8 cellular contexts compared by ENCODE assay signal in the genomic region with DNA sequence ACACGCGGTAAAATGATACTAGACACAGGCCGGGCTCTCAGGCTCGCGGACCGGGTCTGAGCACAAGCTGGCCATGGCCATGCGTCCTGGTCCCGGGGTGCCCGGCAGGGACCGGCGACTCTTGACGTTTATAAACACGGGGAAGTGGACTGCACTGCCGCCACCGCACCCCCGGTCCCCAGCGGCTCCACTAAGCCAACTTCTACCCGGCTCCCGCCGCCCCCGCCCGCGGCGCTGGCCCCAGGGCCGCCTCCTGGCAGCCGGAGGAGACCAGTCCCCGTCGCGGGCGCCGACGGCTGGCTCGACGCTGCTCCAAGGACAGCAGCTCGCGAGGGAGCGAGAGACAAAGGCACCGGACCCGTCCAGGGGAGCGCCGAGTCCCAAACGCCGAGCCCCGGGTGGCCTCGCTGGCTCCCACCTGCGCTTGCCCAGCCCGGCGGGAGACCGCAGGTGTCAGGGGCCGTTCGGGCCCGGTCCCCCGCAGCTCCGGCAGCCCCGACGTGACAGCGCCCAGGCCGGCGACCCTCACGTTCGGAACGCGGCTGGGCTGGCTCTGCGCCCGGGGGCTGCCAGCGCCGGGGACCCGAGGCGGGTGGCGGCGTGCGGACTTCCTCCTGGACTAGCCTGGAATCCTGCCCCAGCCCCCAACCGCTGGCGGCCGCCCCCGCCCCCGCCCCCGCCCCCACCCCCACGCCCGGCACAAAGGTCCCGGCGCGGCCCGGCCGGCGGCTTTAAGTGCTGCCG.
DNase-seq lines count a peak whose midpoint lies in the region; ATAC-seq and TF ChIP-seq lines count a peak whose summit lies in the region.

No MANE protein-coding gene starts in this region.

- no peak for TF ChIP-seq CTCF in RWPE2 (IDR thresholded peaks at IDR 0.05; ENCODE audit: poor library complexity, severe bottlenecking)

- peak overlapping the region; percentile 83 for H3K4me3 ChIP-seq in RWPE2 (ENCODE audit: severe bottlenecking)
- peak overlapping the region; percentile 41 for H3K4me3 ChIP-seq in iPS-15b (ENCODE audit: low read depth, low read length)
- peak overlapping the region; percentile 87 for H3K4me3 ChIP-seq in skeletal muscle cell (ENCODE audit: low read depth, low read length)

- H3K36me3 ChIP-seq in RWPE2 (ENCODE audit: low read depth) (peaks cover 48% of the 10 kb centered on the region), iPS-15b (ENCODE audit: control insufficient read depth, insufficient read depth, low read length) (no peaks in the 10 kb centered on the region)

- H3K9me3 ChIP-seq in RWPE2 (ENCODE audit: severe bottlenecking) (no peaks in the 10 kb centered on the region), iPS-15b (ENCODE audit: control insufficient read depth, insufficient read depth, low read length) (no peaks in the 10 kb centered on the region)

- H3K27me3 ChIP-seq in RWPE2 (ENCODE audit: insufficient read depth, poor library complexity, severe bottlenecking) (no peaks in the 10 kb centered on the region), iPS-15b (ENCODE audit: control insufficient read depth, insufficient read depth, low read length) (no peaks in the 10 kb centered on the region)

- ATAC-seq in HG02943 (IDR thresholded peaks at IDR 0.05; ENCODE audit: low read depth, unreplicated experiment) (peak; percentile 27), RWPE2 (ENCODE audit: low read depth) (no peak)

- H3K9ac ChIP-seq in iPS-15b (ENCODE audit: low read depth, low read length), result peak overlapping the region; percentile 71

- DNase-seq in NCI-H146 (lab: John Stamatoyannopoulos, UW) (peak; percentile 74), NCI-H146 treated with DMSO at 0.1 percent for 48 hours (lab: John Stamatoyannopoulos, UW; ENCODE audit: unreplicated experiment) (no peak), RWPE2 (ENCODE audit: low spot score) (no peak), astrocyte of the hippocampus (ENCODE audit: low read depth, low spot score) (peak; percentile 71), skeletal muscle cell (ENCODE audit: low read depth) (no peak), NCI-H345 treated with DMSO at 0.1 percent for 48 hours (lab: John Stamatoyannopoulos, UW; ENCODE audit: unreplicated experiment) (no peak)

- peak overlapping the region; percentile 95 for H3K27ac ChIP-seq in RWPE2 (ENCODE audit: poor library complexity, severe bottlenecking)

- H3K4me1 ChIP-seq in RWPE2 (ENCODE audit: insufficient read depth, poor library complexity, severe bottlenecking) (peaks cover 28% of the 10 kb centered on the region), iPS-15b (ENCODE audit: control insufficient read depth, insufficient read depth, low read length) (peaks cover 35% of the 10 kb centered on the region)

Comparison
In these comparisons a context has a peak if more than half of its experiments do, and no peak if none do; other contexts are left out.
1. DNase-seq: peak in NCI-H146 (single experiment) and astrocyte of the hippocampus (single experiment); none in NCI-H146 treated with DMSO at 0.1 percent for 48 hours (single experiment), RWPE2 (single experiment), skeletal muscle cell (single experiment) and NCI-H345 treated with DMSO at 0.1 percent for 48 hours (single experiment).
2. Peak in every context shown above with its lines, with median percentiles within 50 percentile points of each other: H3K4me3 ChIP-seq.